In the genomic region with DNA sequence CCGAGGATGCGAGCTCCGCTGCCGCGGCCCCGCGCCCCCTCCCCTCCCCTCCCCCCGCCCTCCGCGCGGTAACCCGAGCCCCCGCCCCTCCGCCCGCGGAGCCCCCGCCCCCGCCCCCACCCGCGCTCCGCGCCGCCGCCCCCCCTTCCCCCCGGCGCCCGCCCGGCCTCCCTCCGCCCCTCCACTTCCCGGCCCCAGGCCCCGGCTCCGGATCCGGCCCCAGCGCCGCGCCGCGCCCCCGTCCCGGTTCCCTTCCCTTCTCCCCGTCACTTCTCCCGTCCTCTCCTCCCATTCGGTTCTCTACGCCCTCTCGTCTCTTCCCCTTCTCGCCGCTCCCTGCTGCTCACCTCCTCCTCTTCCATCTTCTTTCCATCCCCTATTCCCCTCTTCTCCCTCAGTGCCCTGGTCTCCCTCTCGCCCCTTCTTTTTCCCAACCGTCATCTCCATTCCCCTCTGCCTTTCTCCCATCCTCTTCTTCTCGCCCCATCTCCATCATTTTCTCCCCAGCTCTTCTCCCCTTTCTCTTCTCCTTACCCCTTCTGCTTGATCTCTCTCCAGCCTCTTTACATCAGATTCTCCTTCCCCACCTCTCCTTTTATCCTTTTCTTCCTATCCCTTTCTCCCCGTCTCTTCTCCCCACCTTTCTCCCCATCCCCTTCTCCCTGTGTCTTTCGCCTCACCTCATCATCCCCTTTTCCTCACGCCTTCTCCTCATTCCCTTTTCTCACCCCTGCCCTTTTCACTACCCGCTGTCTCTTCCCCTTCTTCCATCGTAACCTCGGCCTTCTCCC, we compare ENCODE assay signal across 2 cellular contexts.
TF ChIP-seq lines count a peak whose summit lies in the region.

A gene with protein sequence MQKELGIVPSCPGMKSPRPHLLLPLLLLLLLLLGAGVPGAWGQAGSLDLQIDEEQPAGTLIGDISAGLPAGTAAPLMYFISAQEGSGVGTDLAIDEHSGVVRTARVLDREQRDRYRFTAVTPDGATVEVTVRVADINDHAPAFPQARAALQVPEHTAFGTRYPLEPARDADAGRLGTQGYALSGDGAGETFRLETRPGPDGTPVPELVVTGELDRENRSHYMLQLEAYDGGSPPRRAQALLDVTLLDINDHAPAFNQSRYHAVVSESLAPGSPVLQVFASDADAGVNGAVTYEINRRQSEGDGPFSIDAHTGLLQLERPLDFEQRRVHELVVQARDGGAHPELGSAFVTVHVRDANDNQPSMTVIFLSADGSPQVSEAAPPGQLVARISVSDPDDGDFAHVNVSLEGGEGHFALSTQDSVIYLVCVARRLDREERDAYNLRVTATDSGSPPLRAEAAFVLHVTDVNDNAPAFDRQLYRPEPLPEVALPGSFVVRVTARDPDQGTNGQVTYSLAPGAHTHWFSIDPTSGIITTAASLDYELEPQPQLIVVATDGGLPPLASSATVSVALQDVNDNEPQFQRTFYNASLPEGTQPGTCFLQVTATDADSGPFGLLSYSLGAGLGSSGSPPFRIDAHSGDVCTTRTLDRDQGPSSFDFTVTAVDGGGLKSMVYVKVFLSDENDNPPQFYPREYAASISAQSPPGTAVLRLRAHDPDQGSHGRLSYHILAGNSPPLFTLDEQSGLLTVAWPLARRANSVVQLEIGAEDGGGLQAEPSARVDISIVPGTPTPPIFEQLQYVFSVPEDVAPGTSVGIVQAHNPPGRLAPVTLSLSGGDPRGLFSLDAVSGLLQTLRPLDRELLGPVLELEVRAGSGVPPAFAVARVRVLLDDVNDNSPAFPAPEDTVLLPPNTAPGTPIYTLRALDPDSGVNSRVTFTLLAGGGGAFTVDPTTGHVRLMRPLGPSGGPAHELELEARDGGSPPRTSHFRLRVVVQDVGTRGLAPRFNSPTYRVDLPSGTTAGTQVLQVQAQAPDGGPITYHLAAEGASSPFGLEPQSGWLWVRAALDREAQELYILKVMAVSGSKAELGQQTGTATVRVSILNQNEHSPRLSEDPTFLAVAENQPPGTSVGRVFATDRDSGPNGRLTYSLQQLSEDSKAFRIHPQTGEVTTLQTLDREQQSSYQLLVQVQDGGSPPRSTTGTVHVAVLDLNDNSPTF (N-terminal part only) (minus strand): TSS at position 20 of the 791 bp plus-strand sequence. CDS start 14,196 bp downstream, outside the sequence.

TF ChIP-seq in A549, 52 proteins besides CTCF, POLR2A, EP300 and RAD21:
- no peak for TF ChIP-seq EHF (CRISPR knock-in tag; IDR thresholded peaks at IDR 0.05)

TF ChIP-seq in HepG2, 621 proteins besides CTCF, POLR2A, EP300 and RAD21:
- TF ChIP-seq NFE2L1 (CRISPR knock-in tag; IDR thresholded peaks at IDR 0.05; ENCODE audit: borderline replicate concordance) (no peak), EZH2 (conservative IDR thresholded peaks at IDR 0.05; ENCODE audit: low read depth, low read length) (peak; percentile 76; the same call in 1 of the 2 replicates)
- TF ChIP-seq, protein P1, sequence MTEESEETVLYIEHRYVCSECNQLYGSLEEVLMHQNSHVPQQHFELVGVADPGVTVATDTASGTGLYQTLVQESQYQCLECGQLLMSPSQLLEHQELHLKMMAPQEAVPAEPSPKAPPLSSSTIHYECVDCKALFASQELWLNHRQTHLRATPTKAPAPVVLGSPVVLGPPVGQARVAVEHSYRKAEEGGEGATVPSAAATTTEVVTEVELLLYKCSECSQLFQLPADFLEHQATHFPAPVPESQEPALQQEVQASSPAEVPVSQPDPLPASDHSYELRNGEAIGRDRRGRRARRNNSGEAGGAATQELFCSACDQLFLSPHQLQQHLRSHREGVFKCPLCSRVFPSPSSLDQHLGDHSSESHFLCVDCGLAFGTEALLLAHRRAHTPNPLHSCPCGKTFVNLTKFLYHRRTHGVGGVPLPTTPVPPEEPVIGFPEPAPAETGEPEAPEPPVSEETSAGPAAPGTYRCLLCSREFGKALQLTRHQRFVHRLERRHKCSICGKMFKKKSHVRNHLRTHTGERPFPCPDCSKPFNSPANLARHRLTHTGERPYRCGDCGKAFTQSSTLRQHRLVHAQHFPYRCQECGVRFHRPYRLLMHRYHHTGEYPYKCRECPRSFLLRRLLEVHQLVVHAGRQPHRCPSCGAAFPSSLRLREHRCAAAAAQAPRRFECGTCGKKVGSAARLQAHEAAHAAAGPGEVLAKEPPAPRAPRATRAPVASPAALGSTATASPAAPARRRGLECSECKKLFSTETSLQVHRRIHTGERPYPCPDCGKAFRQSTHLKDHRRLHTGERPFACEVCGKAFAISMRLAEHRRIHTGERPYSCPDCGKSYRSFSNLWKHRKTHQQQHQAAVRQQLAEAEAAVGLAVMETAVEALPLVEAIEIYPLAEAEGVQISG (CRISPR knock-in tag; IDR thresholded peaks at IDR 0.05), result no peak
TF ChIP-seq in HepG2: peak in this region for 1.
